ENCODE assay signal across 8 cellular contexts in genomic region chr9:120580591-120580896, GRCh38. TPM values are rescaled to one million over a fixed set of nuclear protein-coding genes. Genes with fewer than 3 reads are reported as not detected.
DNase-seq lines count a peak whose midpoint lies in the region; ATAC-seq and TF ChIP-seq lines count a peak whose summit lies in the region.

No MANE protein-coding gene starts in this region.

- no peak overlapping the region for H3K27ac ChIP-seq in PC-9
- H3K27ac ChIP-seq in psoas muscle, result peak overlapping the region; percentile 92

- H3K9me3 Mint-ChIP-seq in effector memory CD8-positive, alpha-beta T cell, result no peaks in the 10 kb centered on the region

- H3K4me3 Mint-ChIP-seq in effector memory CD8-positive, alpha-beta T cell, result peak overlapping the region; percentile 94 to 97

- H4K20me1 ChIP-seq in PC-9 (ENCODE audit: insufficient read depth), result no peaks in the 10 kb centered on the region

- TF ChIP-seq CTCF in PC-9 (conservative IDR thresholded peaks at IDR 0.05), result no peak
- TF ChIP-seq CTCF in psoas muscle (IDR thresholded peaks at IDR 0.05), result no peak

- H3K27me3 ChIP-seq in PC-9 (ENCODE audit: insufficient read depth, low read depth) (no peaks in the 10 kb centered on the region), psoas muscle (ENCODE audit: insufficient read depth in 3 of 3, low read length in 2 of 3) (no peaks in the 10 kb centered on the region)

- intact Hi-C loops in PC-9 (cut with micrococcal nuclease; ENCODE audit: unreplicated experiment), result loop anchor here (1.0 to 2.0 kb wide), 2 partner anchors 150 to 263 kb away; no protein-coding TSS in a partner anchor
- intact Hi-C loops in psoas muscle (cut with DNase I), result no loop called here

- peaks cover 6% of the 10 kb centered on the region; the same call in 1 of the 2 replicates for H3K4me1 ChIP-seq in ES-I3 (ENCODE audit: insufficient read depth, low read length)
- peaks cover 13% of the 10 kb centered on the region for H3K4me1 ChIP-seq in PC-9 (replicated peaks; ENCODE audit: insufficient read depth)
- H3K4me1 ChIP-seq in psoas muscle, result peaks cover 23% of the 10 kb centered on the region

- H3K36me3 Mint-ChIP-seq in effector memory CD8-positive, alpha-beta T cell (ENCODE audit: insufficient read depth), result peaks cover 4% of the 10 kb centered on the region

- no peaks in the 10 kb centered on the region for H3K36me3 ChIP-seq in ES-I3 (ENCODE audit: insufficient read depth, low read length)
- no peaks in the 10 kb centered on the region for H3K36me3 ChIP-seq in PC-9 (ENCODE audit: low read depth)
- H3K36me3 ChIP-seq in psoas muscle (ENCODE audit: insufficient read depth in 1 of 2, low read depth in 1 of 2), result peaks cover 0 to 8% of the 10 kb centered on the region in 2 donors

- TSS peak; percentile 26 for BruUV-seq in PC-9 (replicated peaks; lab: Mats Ljungman, UMichigan)

- H3K4me1 Mint-ChIP-seq in effector memory CD8-positive, alpha-beta T cell (ENCODE audit: low read depth in 2 of 2), result peaks cover 28 to 35% of the 10 kb centered on the region in 2 donors

- 94 to 100% (median 100%) methylated on average over 2 of the region's 2 CpGs for WGBS in psoas muscle, 3 donors

- no peaks in the 10 kb centered on the region for H3K27me3 Mint-ChIP-seq in effector memory CD8-positive, alpha-beta T cell

- H3K9me3 ChIP-seq in ES-I3 (ENCODE audit: control insufficient read depth, insufficient read depth, low read length) (no peaks in the 10 kb centered on the region), PC-9 (ENCODE audit: insufficient read depth, low read depth) (no peaks in the 10 kb centered on the region), psoas muscle (no peaks in the 10 kb centered on the region)

- H3K4me2 ChIP-seq in PC-9, result peak overlapping the region; percentile 61

- peaks cover 35% of the 10 kb centered on the region for H3K79me2 ChIP-seq in PC-9 (ENCODE audit: low read depth)

- H3K9me2 ChIP-seq in PC-9 (ENCODE audit: insufficient read depth), result no peaks in the 10 kb centered on the region

- H3F3A ChIP-seq in PC-9 (ENCODE audit: insufficient read depth, low read depth), result no peaks in the 10 kb centered on the region

- CTCF ChIA-PET in PC-9 (lab: Charles Lee), result no interaction called here

- H3K9ac ChIP-seq in ES-I3 (ENCODE audit: low read depth, low read length), result peak overlapping the region; percentile 96; the same call in 1 of the 2 replicates

- no peak for DNase-seq in PC-9
- no peak for DNase-seq in effector memory CD8-positive, alpha-beta T cell
- DNase-seq in psoas muscle, result no peak
- no peak for DNase-seq in activated CD4-positive, CD25-positive, alpha-beta regulatory T cell treated with anti-CD3 and anti-CD28 coated beads, Interleukin-2, amount 50 U/mL, for 72 hours
- DNase-seq in stimulated activated CD4-positive, alpha-beta T cell treated with anti-CD3 and anti-CD28 coated beads, Interleukin-4, amount 100 ng/mL, for 24 hours, result no peak
- DNase-seq in LoVo (ENCODE audit: low spot score), result no peak
- DNase-seq in T1000 (lab: John Stamatoyannopoulos, UW), result no peak

- peak overlapping the region; percentile 95 for H2AFZ ChIP-seq in PC-9

- H3K27ac Mint-ChIP-seq in effector memory CD8-positive, alpha-beta T cell, result peak overlapping the region; percentile 97 to 98

- POLR2A ChIA-PET in PC-9 (lab: Charles Lee; ENCODE audit: unreplicated experiment), result no interaction called here

- H3K4me3 ChIP-seq in PC-9 (peak overlapping the region; percentile 79; the same call in 1 of the 2 replicates), psoas muscle (peak overlapping the region; percentile 99)

- ATAC-seq in effector memory CD8-positive, alpha-beta T cell (replicated peaks), result no peak
- no peak for ATAC-seq in psoas muscle

RNA-seq across cellular contexts. Expression of gene CDK5RAP2, which starts 0.6 kb away (rescaled TPM):
- total RNA-seq in PC-9 (2021), result 113 and 138 TPM in 2 replicates
- total RNA-seq in psoas muscle, result 10 to 100 TPM; 60.3 to 95.1 (median 73.3) TPM
- 10 to 100 TPM; 26.0 to 45.4 (median 40.9) TPM for polyA plus RNA-seq in psoas muscle
